In the genomic region with DNA sequence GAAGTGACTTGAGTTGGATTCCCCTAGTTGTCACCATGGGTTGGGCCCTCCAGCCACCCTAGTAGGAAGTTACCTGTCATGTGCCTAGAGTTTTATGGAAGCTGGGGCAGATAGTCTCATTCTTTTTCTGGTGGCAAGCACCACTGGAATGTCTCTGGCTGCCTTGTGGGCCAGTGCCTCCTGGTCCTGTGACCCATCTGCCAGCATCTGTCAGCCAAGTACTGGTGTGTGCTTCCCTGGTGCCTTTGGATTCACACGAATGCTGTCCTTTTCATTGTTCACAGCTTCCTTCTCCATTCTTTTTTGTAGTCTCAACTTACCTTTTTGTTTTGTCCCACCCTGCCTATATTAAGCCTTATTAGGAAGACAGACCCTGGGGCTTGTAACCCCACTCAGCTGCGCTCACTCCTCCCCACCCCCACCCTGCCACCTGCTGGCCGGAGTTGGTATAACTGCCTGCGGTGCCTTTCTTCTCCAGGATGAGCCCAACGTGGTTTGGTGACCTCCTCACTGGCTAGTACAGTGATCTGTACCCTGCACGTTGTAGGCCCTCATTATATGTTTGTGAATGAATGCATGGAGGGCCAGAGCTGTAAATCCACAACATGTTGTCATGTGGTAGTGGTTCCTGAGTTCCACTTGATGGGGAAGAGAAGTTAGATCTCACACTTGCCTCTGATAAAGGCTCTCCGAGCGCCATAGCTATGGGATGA, we compare ENCODE assay signal across 8 cellular contexts.
DNase-seq lines count a peak whose midpoint lies in the region; ATAC-seq and TF ChIP-seq lines count a peak whose summit lies in the region.

No MANE protein-coding gene starts in this region.

- H3K27me3 ChIP-seq in DND-41 (ENCODE audit: insufficient read depth, low read length, poor library complexity) (peaks cover 3% of the 10 kb centered on the region), dorsolateral prefrontal cortex (peaks cover 0 to 60% (median 11%) of the 10 kb centered on the region in 45 donors)

- no peaks in the 10 kb centered on the region for H3K9me3 ChIP-seq in DND-41 (ENCODE audit: insufficient read depth, low read length, severe bottlenecking)

- no peak overlapping the region for H3K9ac ChIP-seq in DND-41 (ENCODE audit: low read depth, low read length)

- intact Hi-C loops in dorsolateral prefrontal cortex (cut with DNase I): loop anchor here (2.0 to 5.0 kb wide), 4 partner anchors 66 to 130 kb away; a partner anchor contains a TSS

- no peaks in the 10 kb centered on the region for H3K4me1 ChIP-seq in DND-41 (ENCODE audit: insufficient read depth, low read length)

- H4K20me1 ChIP-seq in DND-41 (ENCODE audit: insufficient read depth, low read length): no peaks in the 10 kb centered on the region; the same call in none of the 2 replicates

- ATAC-seq in DND-41 (ENCODE audit: insufficient read depth, low read depth) (peak; percentile 75), HG02623 (IDR thresholded peaks at IDR 0.05; ENCODE audit: unreplicated experiment) (no peak)
- peak; percentile 25 for ATAC-seq in stimulated activated naive CD8-positive, alpha-beta T cell treated with anti-CD3 and anti-CD28 coated beads, Interleukin-15, Interleukin-2, amounts not matched to agents 100 U/mL and 50 U/mL, for 24 hours

- no peak overlapping the region for H3K27ac ChIP-seq in DND-41 (ENCODE audit: low read length)
- H3K27ac ChIP-seq in dorsolateral prefrontal cortex: peak overlapping the region in 1 of 59 donors; percentile 89

- TF ChIP-seq CTCF in DND-41 (IDR thresholded peaks at IDR 0.05; ENCODE audit: borderline replicate concordance, extremely low read depth, low read length, poor library complexity, severe bottlenecking) (peak; percentile 94), dorsolateral prefrontal cortex (IDR thresholded peaks at IDR 0.05 in 54 of 56, conservative IDR thresholded peaks at IDR 0.05 in 2 of 56; ENCODE audit: low read depth in 1 of 56, partially characterized antibody in 56 of 56) (peak; percentile 59 to 90 (median 81))

- DNase-seq in DND-41 (peak; percentile 65), M059J (ENCODE audit: low read depth) (peak; percentile 26), dorsolateral prefrontal cortex (peak in 7 of 10 donors; percentile 35 to 83 (median 43)), myocyte (ENCODE audit: low read depth) (peak; percentile 87), mucosa of gallbladder (ENCODE audit: low spot score) (no peak)
- DNase-seq in activated CD4-positive, alpha-beta T cell treated with anti-CD3 and anti-CD28 coated beads for 24 hours (ENCODE audit: low read depth in 2 of 2): peak; percentile 40 to 61
- peak; percentile 78 for DNase-seq in stimulated activated naive CD8-positive, alpha-beta T cell treated with anti-CD3 and anti-CD28 coated beads, Interleukin-15, Interleukin-2, amounts not matched to agents 100 U/mL and 50 U/mL, for 24 hours

- no peak overlapping the region for H3K4me2 ChIP-seq in DND-41 (ENCODE audit: insufficient read depth, low read length)

- H3K79me2 ChIP-seq in DND-41 (ENCODE audit: insufficient read depth, low read length): no peaks in the 10 kb centered on the region

- no peak overlapping the region for H2AFZ ChIP-seq in DND-41 (ENCODE audit: low read depth, low read length)

- H3K36me3 ChIP-seq in DND-41 (ENCODE audit: insufficient read depth, low read length): no peaks in the 10 kb centered on the region

- H3K4me3 ChIP-seq in DND-41 (ENCODE audit: low read depth in 1 of 2, low read length in 2 of 2): no peak overlapping the region
- peak overlapping the region in 5 of 59 donors; percentile 13 to 65 (median 17) for H3K4me3 ChIP-seq in dorsolateral prefrontal cortex
